19 cellular contexts compared by ENCODE assay signal in genomic region chr1:9780554-9781110, GRCh38. TPM values are rescaled to one million over a fixed set of nuclear protein-coding genes. Genes with fewer than 3 reads are reported as not detected.
DNase-seq lines count a peak whose midpoint lies in the region; TF ChIP-seq lines count a peak whose summit lies in the region.
"Had no signal": no experiment of that assay in that cellular context is flagged by ENCODE, and none has a peak within 500 bp of the region (broad histone marks: within the 10 kb centered on the region; RNA-seq: fewer than 3 reads in every experiment).

No MANE protein-coding gene starts in this region.

- peaks cover 0 to 2% of the 10 kb centered on the region in 2 donors for H3K36me3 Mint-ChIP-seq in CD14-positive monocyte
- H3K36me3 Mint-ChIP-seq: CD4-positive, CD25-positive, alpha-beta regulatory T cell had no signal

- peaks cover 78% of the 10 kb centered on the region for H3K4me1 ChIP-seq in OCI-LY1 (ENCODE audit: insufficient read depth, low read length, severe bottlenecking)
- H3K4me1 ChIP-seq: BE2C, HAP-1 had no signal

- H3K27ac Mint-ChIP-seq in CD14-positive monocyte: no peak overlapping the region
- H3K27ac Mint-ChIP-seq: CD4-positive, CD25-positive, alpha-beta regulatory T cell; GM23338 had no signal

- no peaks in the 10 kb centered on the region for H3K9me3 ChIP-seq in OCI-LY1 (ENCODE audit: low read length)
- H3K9me3 ChIP-seq: BE2C, HAP-1 had no signal

- peak overlapping the region; percentile 21; the same call in 1 of the 2 replicates for H3K9ac ChIP-seq in OCI-LY1 (ENCODE audit: low read length)

- TF ChIP-seq CTCF in OCI-LY1 (IDR thresholded peaks at IDR 0.05; ENCODE audit: low read length) (no peak), VCaP (conservative IDR thresholded peaks at IDR 0.05) (no peak), epithelial cell of esophagus (IDR thresholded peaks at IDR 0.05; ENCODE audit: insufficient read depth, low read depth, low read length, missing control alignments) (no peak), CD14-positive monocyte (IDR thresholded peaks at IDR 0.05) (no peak)

- H3K9me3 Mint-ChIP-seq in CD14-positive monocyte: no peaks in the 10 kb centered on the region
- H3K9me3 Mint-ChIP-seq: CD4-positive, CD25-positive, alpha-beta regulatory T cell; GM23338 had no signal

- H3K27me3 ChIP-seq in OCI-LY1 (ENCODE audit: insufficient read depth, low read length): no peaks in the 10 kb centered on the region
- H3K27me3 ChIP-seq: BE2C had no signal

- H3K79me2 ChIP-seq in OCI-LY1 (ENCODE audit: insufficient read depth, low read length): peaks cover 94% of the 10 kb centered on the region

- no peaks in the 10 kb centered on the region for H4K20me1 ChIP-seq in OCI-LY1 (ENCODE audit: insufficient read depth, low read length)

- H3K9me2 ChIP-seq in OCI-LY1 (ENCODE audit: low read depth, low read length): no peaks in the 10 kb centered on the region

- intact Hi-C loops in CD14-positive monocyte (cut with micrococcal nuclease): no loop called here

- no peak overlapping the region for H2AFZ ChIP-seq in OCI-LY1 (ENCODE audit: low read length)
- H2AFZ ChIP-seq: GM23338 had no signal

- H3K36me3 ChIP-seq in OCI-LY1 (ENCODE audit: insufficient read depth, low read length): peaks cover 23% of the 10 kb centered on the region; the same call in 1 of the 2 replicates
- H3K36me3 ChIP-seq: BE2C, HAP-1 had no signal

- peak overlapping the region; percentile 99 for H3K27ac ChIP-seq in OCI-LY1 (ENCODE audit: low read depth, low read length, poor library complexity, severe bottlenecking)
- H3K27ac ChIP-seq in VCaP: peak overlapping the region; percentile 69

- H3K4me3 ChIP-seq in OCI-LY1 (ENCODE audit: low read depth, low read length, poor library complexity, severe bottlenecking) (peak overlapping the region; percentile 23), epithelial cell of esophagus (ENCODE audit: low read length) (no peak overlapping the region)
- H3K4me3 ChIP-seq: GM23338, HAP-1 had no signal

- no peak overlapping the region for H3K4me3 Mint-ChIP-seq in CD14-positive monocyte
- H3K4me3 Mint-ChIP-seq: CD4-positive, CD25-positive, alpha-beta regulatory T cell; GM23338 had no signal

- H3K4me2 ChIP-seq in OCI-LY1 (ENCODE audit: low read length): peak overlapping the region; percentile 55
- H3K4me2 ChIP-seq: GM23338 had no signal

- no peaks in the 10 kb centered on the region for H3K27me3 Mint-ChIP-seq in CD14-positive monocyte (ENCODE audit: low read depth in 3 of 3)
- H3K27me3 Mint-ChIP-seq: CD4-positive, CD25-positive, alpha-beta regulatory T cell had no signal

- DNase-seq in epithelial cell of esophagus (ENCODE audit: low read depth): peak; percentile 62
- peak; percentile 17 for DNase-seq in retina
- no peak for DNase-seq in CD14-positive monocyte (ENCODE audit: low spot score)
- no peak for DNase-seq in mesenteric fat pad (ENCODE audit: low spot score)
- no peak for DNase-seq in NOMO-1 treated with dmso at 0.1 percent for 144 hours (lab: John Stamatoyannopoulos, UW; ENCODE audit: unreplicated experiment)
- DNase-seq: BE2C; CD4-positive, CD25-positive, alpha-beta regulatory T cell; EL; Kasumi-1; NCI-H1694 treated with DMSO at 0.1 percent for 48 hours; NCI-H2081 treated with DMSO at 0.1 percent for 48 hours; NCI-H2171 treated with DMSO at 0.1 percent for 48 hours; NCI-H524 treated with DMSO at 0.1 percent for 48 hours; NCI-H82; Right ventricle myocardium superior had no signal

- H3F3A ChIP-seq in OCI-LY1 (ENCODE audit: insufficient read depth, low read length): no peaks in the 10 kb centered on the region

- peaks cover 2% of the 10 kb centered on the region for H3K4me1 Mint-ChIP-seq in CD14-positive monocyte

RNA-seq across cellular contexts. Expression of gene CLSTN1, which starts 43.1 kb away (rescaled TPM):
- 1 to 10 TPM; 5.2 to 5.3 TPM for polyA plus RNA-seq in CD14-positive monocyte
- 43.6 TPM for total RNA-seq in mesenteric fat pad

Comparison
In these comparisons a context has a peak if more than half of its experiments do, and no peak if none do; other contexts are left out.
1. DNase-seq: peak in epithelial cell of esophagus (single experiment) and retina (single experiment); none in CD14-positive monocyte (single experiment), mesenteric fat pad (single experiment) and NOMO-1 treated with dmso at 0.1 percent for 144 hours (single experiment).